In genomic region chr7:5435291-5436002, GRCh38 we compare ENCODE assay signal across 1 cellular context.
TF ChIP-seq lines count a peak whose summit lies in the region.

No MANE protein-coding gene starts in this region.

TF ChIP-seq in GM12878, 131 proteins besides CTCF, POLR2A, EP300 and RAD21 (continued from another document):
- 0 out of 2 replicates have a peak, but pooled peaks have one; percentile 15 for TF ChIP-seq RELB (IDR thresholded peaks at IDR 0.05; ENCODE audit: low read depth)
- no peak for TF ChIP-seq NBN (IDR thresholded peaks at IDR 0.05)
- TF ChIP-seq ZSCAN29 (IDR thresholded peaks at IDR 0.05): no peak
- TF ChIP-seq ZNF384 (IDR thresholded peaks at IDR 0.05; ENCODE audit: borderline replicate concordance, low read depth, low read length): no peak
- TF ChIP-seq PAX5 (IDR thresholded peaks at IDR 0.05; ENCODE audit: borderline replicate concordance, low read depth, low read length): peak; percentile 29; the same call in 1 of the 2 replicates
- TF ChIP-seq ZZZ3 (IDR thresholded peaks at IDR 0.05; ENCODE audit: control insufficient read depth, insufficient read length, low read depth): no peak
- no peak for TF ChIP-seq CEBPZ (IDR thresholded peaks at IDR 0.05; ENCODE audit: low read depth, low read length)
- no peak for TF ChIP-seq NFIC (IDR thresholded peaks at IDR 0.05; ENCODE audit: low read depth, low read length)
- TF ChIP-seq ATF3 (IDR thresholded peaks at IDR 0.05; ENCODE audit: borderline replicate concordance, extremely low read depth, low read depth, low read length): no peak
- no peak for TF ChIP-seq CBFB (IDR thresholded peaks at IDR 0.05; ENCODE audit: low read depth)
- peak; percentile 44 for TF ChIP-seq PKNOX1 (IDR thresholded peaks at IDR 0.05)
- peak; percentile 69; the same call in 1 of the 2 replicates for TF ChIP-seq ZNF217 (IDR thresholded peaks at IDR 0.05)
- TF ChIP-seq EGR1 (IDR thresholded peaks at IDR 0.05; ENCODE audit: borderline replicate concordance in 1 of 2, low read depth in 2 of 2, low read length in 2 of 2): no peak
- no peak for TF ChIP-seq ATF7 (IDR thresholded peaks at IDR 0.05; ENCODE audit: low read depth)
- peak; percentile 89 for TF ChIP-seq DPF2 (IDR thresholded peaks at IDR 0.05)
- peak; percentile 84 for TF ChIP-seq SPI1 (IDR thresholded peaks at IDR 0.05; ENCODE audit: borderline replicate concordance, insufficient read depth, low read depth, low read length)
- no peak for TF ChIP-seq FOXM1 (IDR thresholded peaks at IDR 0.05; ENCODE audit: low read depth, low read length)
- TF ChIP-seq POLR2AphosphoS5 (IDR thresholded peaks at IDR 0.05; ENCODE audit: low read length): no peak
- TF ChIP-seq IRF3 (IDR thresholded peaks at IDR 0.05): no peak
- no peak for TF ChIP-seq TCF3 (IDR thresholded peaks at IDR 0.05; ENCODE audit: borderline replicate concordance, insufficient read depth, low read depth, low read length)
- no peak for TF ChIP-seq ZNF207 (IDR thresholded peaks at IDR 0.05; ENCODE audit: borderline replicate concordance)
- TF ChIP-seq LARP7 (IDR thresholded peaks at IDR 0.05): no peak
- TF ChIP-seq EED (IDR thresholded peaks at IDR 0.05; ENCODE audit: low read depth): no peak
